Comparison of ENCODE assay signal across 1 cellular context in genomic region chr6:20401403-20402180, GRCh38.
A peak's percentile ranks its signal among the peaks of the same experiment; 100 is the strongest.
TF ChIP-seq lines count a peak whose summit lies in the region.

TSS of gene E2F3 (plus strand) at chr6:20401879. CDS start at chr6:20402233, 354 bp downstream.

TF ChIP-seq in HEK293, 187 proteins besides CTCF, POLR2A, EP300 and RAD21 (continued from another document and continues in another):
- TF ChIP-seq ZNF549 (tag by site-specific recombination; IDR thresholded peaks at IDR 0.05) (no peak), ZNF768 (tag by site-specific recombination; IDR thresholded peaks at IDR 0.05) (no peak), ZNF280C (tag by site-specific recombination; IDR thresholded peaks at IDR 0.05) (no peak), ZNF19 (tag by site-specific recombination; IDR thresholded peaks at IDR 0.05; ENCODE audit: low read depth) (no peak), ZNF394 (tag by site-specific recombination; IDR thresholded peaks at IDR 0.05; ENCODE audit: borderline replicate concordance) (peak; percentile 51; the same call in 1 of the 2 replicates), GLIS1 (tag by site-specific recombination; IDR thresholded peaks at IDR 0.05) (no peak), KLF1 (tag by site-specific recombination; IDR thresholded peaks at IDR 0.05) (0 out of 2 replicates have a peak, but pooled peaks have one; percentile 20), ZNF202 (tag by site-specific recombination; IDR thresholded peaks at IDR 0.05; ENCODE audit: borderline replicate concordance) (no peak), ZNF48 (tag by site-specific recombination; IDR thresholded peaks at IDR 0.05) (no peak), ZNF747 (tag by site-specific recombination; IDR thresholded peaks at IDR 0.05) (no peak), ZNF610 (tag by site-specific recombination; IDR thresholded peaks at IDR 0.05; ENCODE audit: borderline replicate concordance) (no peak), ZNF560 (tag by site-specific recombination; IDR thresholded peaks at IDR 0.05; ENCODE audit: borderline replicate concordance) (no peak), ZNF514 (tag by site-specific recombination; IDR thresholded peaks at IDR 0.05) (no peak), HOXD13 (CRISPR knock-in tag; IDR thresholded peaks at IDR 0.05; ENCODE audit: borderline replicate concordance) (peak; percentile 94; the same call in 1 of the 2 replicates), ZNF596 (tag by site-specific recombination; IDR thresholded peaks at IDR 0.05) (peak; percentile 54; the same call in 1 of the 2 replicates), SCRT2 (tag by site-specific recombination; IDR thresholded peaks at IDR 0.05) (no peak), BCL6B (tag by site-specific recombination; IDR thresholded peaks at IDR 0.05) (no peak), ZNF37A (tag by site-specific recombination; IDR thresholded peaks at IDR 0.05) (no peak), ZNF654 (tag by site-specific recombination; IDR thresholded peaks at IDR 0.05; ENCODE audit: low read depth) (no peak), ZNF555 (tag by site-specific recombination; conservative IDR thresholded peaks at IDR 0.05) (no peak), ZSCAN16 (tag by site-specific recombination; IDR thresholded peaks at IDR 0.05) (no peak), OSR2 (tag by site-specific recombination; IDR thresholded peaks at IDR 0.05) (peak; percentile 58), ZNF518A (tag by site-specific recombination; conservative IDR thresholded peaks at IDR 0.05; ENCODE audit: low read depth) (no peak), ZNF112 (tag by site-specific recombination; IDR thresholded peaks at IDR 0.05) (no peak), ZNF18 (tag by site-specific recombination; IDR thresholded peaks at IDR 0.05) (no peak), TSHZ1 (tag by site-specific recombination; IDR thresholded peaks at IDR 0.05; ENCODE audit: borderline replicate concordance) (0 out of 2 replicates have a peak, but pooled peaks have one; percentile 20), ZNF169 (tag by site-specific recombination; IDR thresholded peaks at IDR 0.05) (no peak), ZNF335 (tag by site-specific recombination; conservative IDR thresholded peaks at IDR 0.05) (no peak), ZNF423 (tag by site-specific recombination; IDR thresholded peaks at IDR 0.05) (no peak), SP2 (tag by site-specific recombination; IDR thresholded peaks at IDR 0.05) (peak; percentile 94), ZNF302 (tag by site-specific recombination; IDR thresholded peaks at IDR 0.05; ENCODE audit: low read depth) (no peak), ZFP3 (tag by site-specific recombination; IDR thresholded peaks at IDR 0.05; ENCODE audit: low read depth) (no peak), ZNF629 (tag by site-specific recombination; IDR thresholded peaks at IDR 0.05) (peak; percentile 56; the same call in 1 of the 2 replicates), ZSCAN23 (tag by site-specific recombination; IDR thresholded peaks at IDR 0.05) (0 out of 2 replicates have a peak, but pooled peaks have one; percentile 54), ZNF707 (tag by site-specific recombination; IDR thresholded peaks at IDR 0.05) (no peak), ZNF513 (tag by site-specific recombination; IDR thresholded peaks at IDR 0.05) (no peak; the same call in 1 of the 2 replicates), TCF7L2 (IDR thresholded peaks at IDR 0.05; ENCODE audit: borderline replicate concordance, low read depth, low read length) (no peak), INSM2 (tag by site-specific recombination; IDR thresholded peaks at IDR 0.05) (no peak), ZBTB48 (tag by site-specific recombination; IDR thresholded peaks at IDR 0.05) (0 out of 2 replicates have a peak, but pooled peaks have one; percentile 25), ELK4 (IDR thresholded peaks at IDR 0.05; ENCODE audit: borderline replicate concordance, low read depth, low read length) (no peak), ZNF473 (tag by site-specific recombination; IDR thresholded peaks at IDR 0.05) (no peak), ZNF214 (tag by site-specific recombination; IDR thresholded peaks at IDR 0.05; ENCODE audit: borderline replicate concordance) (no peak), WT1 (tag by site-specific recombination; IDR thresholded peaks at IDR 0.05) (peak; percentile 67), FEZF1 (tag by site-specific recombination; IDR thresholded peaks at IDR 0.05) (0 out of 2 replicates have a peak, but pooled peaks have one; percentile 2), ZNF416 (tag by site-specific recombination; IDR thresholded peaks at IDR 0.05) (no peak), ZNF175 (tag by site-specific recombination; IDR thresholded peaks at IDR 0.05) (no peak), ZIC2 (tag by site-specific recombination; IDR thresholded peaks at IDR 0.05) (no peak), ZNF24 (tag by site-specific recombination; IDR thresholded peaks at IDR 0.05) (peak; percentile 67; the same call in 1 of the 2 replicates)
